In genomic region chr2:3107567-3107966, GRCh38 we compare ENCODE assay signal across 28 cellular contexts.
DNase-seq lines count a peak whose midpoint lies in the region; TF ChIP-seq lines count a peak whose summit lies in the region.
"Had no signal": no experiment of that assay in that cellular context is flagged by ENCODE, and none has a peak within 500 bp of the region (broad histone marks: within the 10 kb centered on the region; RNA-seq: fewer than 3 reads in every experiment).

No MANE protein-coding gene starts in this region.

- no peaks in the 10 kb centered on the region for H3K23me2 ChIP-seq in H9 (ENCODE audit: insufficient read length, low read depth, low read length, poor library complexity, severe bottlenecking)

- TF ChIP-seq EP300 in esophagus muscularis mucosa (IDR thresholded peaks at IDR 0.05), result no peak

- no peaks in the 10 kb centered on the region; a peak in 2 of 7 replicates for H3K36me3 Mint-ChIP-seq in H9 (ENCODE audit: insufficient read depth in 1 of 3, low read depth in 3 of 3)
- H3K36me3 Mint-ChIP-seq in neural crest cell (ENCODE audit: low read depth), result no peaks in the 10 kb centered on the region
- H3K36me3 Mint-ChIP-seq in activated T-cell treated with anti-CD3 and anti-CD28 coated beads, Interleukin-2, amount 50 U/mL, for 24 hours (ENCODE audit: low read depth), result no peaks in the 10 kb centered on the region
- H3K36me3 Mint-ChIP-seq: activated naive CD8-positive, alpha-beta T cell treated with anti-CD3 and anti-CD28 coated beads for 36 hours; CD8-positive, alpha-beta T cell had no signal

- WGBS in H9 (ENCODE audit: extremely low coverage, insufficient read length, low lambda C conversion rate), result no CpG with 5 or more reads among the region's 14 CpGs
- WGBS in esophagus muscularis mucosa, result 84% methylated on average over 14 of the region's 14 CpGs

- no peak overlapping the region for H3T11ph ChIP-seq in H9 (ENCODE audit: low read length)

- H3K4ac ChIP-seq in H9 (ENCODE audit: low read depth, low read length), result no peak overlapping the region

- H2AK5ac ChIP-seq in H9 (ENCODE audit: insufficient read length, low read length), result no peak overlapping the region

- no peak overlapping the region for H3K14ac ChIP-seq in H9 (ENCODE audit: insufficient read depth, low read length)

- peak overlapping the region in 1 of 3 experiments; percentile 89; a peak in 2 of 7 replicates for H3K27ac Mint-ChIP-seq in H9
- peak overlapping the region; percentile 94 for H3K27ac Mint-ChIP-seq in neural crest cell (ENCODE audit: unreplicated experiment)
- no peak overlapping the region for H3K27ac Mint-ChIP-seq in activated T-cell treated with anti-CD3 and anti-CD28 coated beads, Interleukin-2, amount 50 U/mL, for 24 hours
- H3K27ac Mint-ChIP-seq: activated CD8-positive, alpha-beta T cell treated with anti-CD3 and anti-CD28 coated beads, Interleukin-2, amount 10 ng/mL, durations not matched to agents 7 days and 5 days; activated naive CD8-positive, alpha-beta T cell treated with anti-CD3 and anti-CD28 coated beads for 36 hours; B cell; CD8-positive, alpha-beta T cell; effector memory CD8-positive, alpha-beta T cell; T-helper 17 cell had no signal

- H3K79me2 ChIP-seq in H9 (ENCODE audit: insufficient read depth, low read length), result no peaks in the 10 kb centered on the region

- no peak overlapping the region for H3K4me2 ChIP-seq in H9 (ENCODE audit: insufficient read depth, insufficient read length, low read length)
- H3K4me2 ChIP-seq: PC-9 had no signal

- no peak overlapping the region for H2BK120ac ChIP-seq in H9 (ENCODE audit: low read depth, low read length, poor library complexity, severe bottlenecking)

- no peak overlapping the region for H3K56ac ChIP-seq in H9 (ENCODE audit: insufficient read length, low read depth, low read length)

- no peaks in the 10 kb centered on the region for H3K79me1 ChIP-seq in H9 (ENCODE audit: insufficient read depth, low read depth, low read length, poor library complexity, severe bottlenecking)

- peaks cover 3% of the 10 kb centered on the region; the same call in 1 of the 2 replicates for H3K4me1 ChIP-seq in H9 (ENCODE audit: insufficient read depth, low read length)
- no peaks in the 10 kb centered on the region for H3K4me1 ChIP-seq in esophagus muscularis mucosa
- H3K4me1 ChIP-seq: stomach had no signal

- no peak overlapping the region for H2BK20ac ChIP-seq in H9 (ENCODE audit: low read depth, low read length, poor library complexity, severe bottlenecking)

- H3K27me3 ChIP-seq in H9 (ENCODE audit: insufficient read depth, low read length), result no peaks in the 10 kb centered on the region
- H3K27me3 ChIP-seq in esophagus muscularis mucosa, result peaks cover 0 to 7% (median 0%) of the 10 kb centered on the region in 4 donors
- H3K27me3 ChIP-seq: thyroid gland had no signal

- H3K9ac ChIP-seq in H9 (ENCODE audit: extremely low read depth, insufficient read length, low read length), result no peak overlapping the region

- no peak overlapping the region for H4K5ac ChIP-seq in H9 (ENCODE audit: insufficient read length, low read depth, low read length)

- TF ChIP-seq CTCF in H9 (conservative IDR thresholded peaks at IDR 0.05) (peak; percentile 28; the same call in 1 of the 3 replicates), esophagus muscularis mucosa (IDR thresholded peaks at IDR 0.05) (no peak), neural crest cell (conservative IDR thresholded peaks at IDR 0.05) (no peak)

- no peaks in the 10 kb centered on the region for H3K9me3 ChIP-seq in H9 (ENCODE audit: control insufficient read depth, low read depth, low read length)
- H3K9me3 ChIP-seq in esophagus muscularis mucosa, result no peaks in the 10 kb centered on the region
- H3K9me3 ChIP-seq: stomach, thyroid gland had no signal

- peak; percentile 2 for DNase-seq in GM03348 (ENCODE audit: low spot score)
- DNase-seq in H9, result peak; percentile 30
- peak; percentile 87 for DNase-seq in esophagus muscularis mucosa (ENCODE audit: extremely low spot score)
- DNase-seq in neural crest cell (ENCODE audit: low read depth, low spot score), result no peak
- no peak for DNase-seq in GM19240 (ENCODE audit: insufficient read length, low spot score)
- DNase-seq in SHP77 (lab: John Stamatoyannopoulos, UW), result no peak
- no peak for DNase-seq in ureter (ENCODE audit: low spot score)
- no peak for DNase-seq in activated T-cell treated with anti-CD3 and anti-CD28 coated beads, Interleukin-2, amount 50 U/mL, for 24 hours
- DNase-seq: ACHN; activated CD8-positive, alpha-beta T cell treated with anti-CD3 and anti-CD28 coated beads, Interleukin-2, amount 10 ng/mL, durations not matched to agents 7 days and 5 days; activated effector memory CD4-positive, alpha-beta T cell treated with Interleukin-2 at 50 U/mL for 16 hours; activated naive CD8-positive, alpha-beta T cell treated with anti-CD3 and anti-CD28 coated beads for 36 hours; activated T-cell treated with anti-CD3 and anti-CD28 coated beads for 4 hours; anterior cingulate cortex; CD8-positive, alpha-beta T cell; effector memory CD8-positive, alpha-beta T cell; foreskin fibroblast; NCI-H1436 treated with DMSO at 0.1 percent for 48 hours; NCI-H226; NCI-H69; PC-9; stimulated activated CD4-positive, alpha-beta T cell treated with anti-CD3 and anti-CD28 coated beads, Interleukin-12 subunit alpha, Interleukin-12 subunit beta, amount 100 ng/mL, for 4 hours; stimulated activated CD4-positive, alpha-beta T cell treated with anti-CD3 and anti-CD28 coated beads, Interleukin-2, amount 100 ng/mL, for 48 hours; stomach; T-helper 17 cell; thyroid gland had no signal

- H3K18ac ChIP-seq in H9 (ENCODE audit: insufficient read length, low read depth, low read length), result no peak overlapping the region

- no peak overlapping the region for H3K23ac ChIP-seq in H9 (ENCODE audit: insufficient read length, low read depth, low read length)

- H3K27me3 Mint-ChIP-seq in H9 (ENCODE audit: low read depth), result peaks cover 12% of the 10 kb centered on the region
- H3K27me3 Mint-ChIP-seq in neural crest cell (ENCODE audit: low read depth), result no peaks in the 10 kb centered on the region
- H3K27me3 Mint-ChIP-seq in activated T-cell treated with anti-CD3 and anti-CD28 coated beads, Interleukin-2, amount 50 U/mL, for 24 hours, result no peaks in the 10 kb centered on the region
- H3K27me3 Mint-ChIP-seq: activated naive CD8-positive, alpha-beta T cell treated with anti-CD3 and anti-CD28 coated beads for 36 hours had no signal

- H3K4me3 Mint-ChIP-seq in H9 (no peak overlapping the region), neural crest cell (no peak overlapping the region)
- no peak overlapping the region for H3K4me3 Mint-ChIP-seq in activated T-cell treated with anti-CD3 and anti-CD28 coated beads, Interleukin-2, amount 50 U/mL, for 24 hours
- H3K4me3 Mint-ChIP-seq: activated CD8-positive, alpha-beta T cell treated with anti-CD3 and anti-CD28 coated beads, Interleukin-2, amount 10 ng/mL, durations not matched to agents 7 days and 5 days; activated naive CD8-positive, alpha-beta T cell treated with anti-CD3 and anti-CD28 coated beads for 36 hours; B cell; CD8-positive, alpha-beta T cell; effector memory CD8-positive, alpha-beta T cell; T-helper 17 cell had no signal

- no peak overlapping the region for H2BK12ac ChIP-seq in H9 (ENCODE audit: insufficient read length, low read depth, low read length)

- no peaks in the 10 kb centered on the region for H4K20me1 ChIP-seq in H9 (ENCODE audit: control insufficient read depth, insufficient read depth, insufficient read length)

- H3K27ac ChIP-seq in H9 (ENCODE audit: insufficient read length, low read depth, low read length), result no peak overlapping the region
- no peak overlapping the region for H3K27ac ChIP-seq in esophagus muscularis mucosa (replicated peaks in 1 of 4)
- H3K27ac ChIP-seq: PC-9, stomach, thyroid gland had no signal

- no peak overlapping the region for H2BK5ac ChIP-seq in H9 (ENCODE audit: insufficient read length, low read length)

- no peak overlapping the region for H2AFZ ChIP-seq in H9 (ENCODE audit: low read length)
- H2AFZ ChIP-seq: PC-9 had no signal

- peaks cover 7 to 9% of the 10 kb centered on the region in 2 experiments; a peak in 4 of 5 replicates for H3K9me3 Mint-ChIP-seq in H9
- peaks cover 8% of the 10 kb centered on the region for H3K9me3 Mint-ChIP-seq in neural crest cell
- peaks cover 6% of the 10 kb centered on the region for H3K9me3 Mint-ChIP-seq in activated T-cell treated with anti-CD3 and anti-CD28 coated beads, Interleukin-2, amount 50 U/mL, for 24 hours
- H3K9me3 Mint-ChIP-seq: activated naive CD8-positive, alpha-beta T cell treated with anti-CD3 and anti-CD28 coated beads for 36 hours; CD8-positive, alpha-beta T cell; effector memory CD8-positive, alpha-beta T cell had no signal

- no peak for TF ChIP-seq POLR2A in esophagus muscularis mucosa (IDR thresholded peaks at IDR 0.05; ENCODE audit: low read depth)

- no peak overlapping the region for H2BK15ac ChIP-seq in H9 (ENCODE audit: low read depth, low read length)

- intact Hi-C loops in esophagus muscularis mucosa (cut with DNase I), result no loop called here

- H4K8ac ChIP-seq in H9 (replicated peaks; ENCODE audit: insufficient read length, low read depth, low read length), result no peak overlapping the region

- no peaks in the 10 kb centered on the region for H3K36me3 ChIP-seq in esophagus muscularis mucosa
- H3K36me3 ChIP-seq: stomach, thyroid gland had no signal

- H4K91ac ChIP-seq in H9 (ENCODE audit: insufficient read length, low read depth, low read length), result no peak overlapping the region

- H3K4me3 ChIP-seq in esophagus muscularis mucosa, result no peak overlapping the region
- H3K4me3 ChIP-seq: GM12878, PC-9, stomach, thyroid gland had no signal

- H3K4me1 Mint-ChIP-seq in H9 (peaks cover 30 to 32% of the 10 kb centered on the region in 2 experiments), neural crest cell (peaks cover 8% of the 10 kb centered on the region)
- no peaks in the 10 kb centered on the region for H3K4me1 Mint-ChIP-seq in activated T-cell treated with anti-CD3 and anti-CD28 coated beads, Interleukin-2, amount 50 U/mL, for 24 hours (ENCODE audit: low read depth)
- H3K4me1 Mint-ChIP-seq: activated naive CD8-positive, alpha-beta T cell treated with anti-CD3 and anti-CD28 coated beads for 36 hours; B cell had no signal

Comparison
In these comparisons a context has a peak if more than half of its experiments do, and no peak if none do; other contexts are left out.
1. DNase-seq: peak in GM03348 (single experiment), H9 (single experiment) and esophagus muscularis mucosa (single experiment); none in neural crest cell (single experiment), GM19240 (single experiment), SHP77 (0 of 2), ureter (single experiment) and activated T-cell treated with anti-CD3 and anti-CD28 coated beads, Interleukin-2, amount 50 U/mL, for 24 hours (single experiment).